8 cellular contexts compared by ENCODE assay signal in genomic region chr4:6709230-6710114, GRCh38. TPM values are rescaled to one million over a fixed set of nuclear protein-coding genes. Genes with fewer than 3 reads are reported as not detected.
DNase-seq lines count a peak whose midpoint lies in the region; ATAC-seq and TF ChIP-seq lines count a peak whose summit lies in the region.

TSS of gene MRFAP1L1 (minus strand) at chr4:6709865. CDS start at chr4:6709629, 236 bp downstream.

- H3K36me3 ChIP-seq in colonic mucosa = no peaks in the 10 kb centered on the region

- H3K27me3 ChIP-seq in colonic mucosa (no peaks in the 10 kb centered on the region), layer of hippocampus (ENCODE audit: control insufficient read depth, insufficient read depth, low read length) (no peaks in the 10 kb centered on the region)

- peak within 1 kb of the TSS; percentile 95 for H3K4me3 Mint-ChIP-seq in activated CD4-positive, alpha-beta T cell treated with anti-CD3 and anti-CD28 coated beads, Interleukin-2, amount 10 ng/mL, durations not matched to agents 24 days and 14 days

- H3K36me3 Mint-ChIP-seq in activated CD4-positive, alpha-beta T cell treated with anti-CD3 and anti-CD28 coated beads, Interleukin-2, amount 10 ng/mL, durations not matched to agents 24 days and 14 days (ENCODE audit: low read depth) = peaks cover 41% of the 10 kb centered on the region

- intact Hi-C loops in activated CD4-positive, alpha-beta T cell treated with anti-CD3 and anti-CD28 coated beads, Interleukin-2, amount 10 ng/mL, durations not matched to agents 24 days and 14 days (cut with micrococcal nuclease) = loop anchor here (1.0 to 10.0 kb wide), 6 partner anchors 13 to 1735 kb away; partner anchors contain the start of genes ACOX3, MAN2B2, MRFAP1 and TRMT44
- intact Hi-C loops in colonic mucosa (cut with DNase I) = loop anchor here (10.0 kb wide), 1 partner anchor 275 kb away; no protein-coding TSS in a partner anchor

- no peaks in the 10 kb centered on the region for H3K9me3 ChIP-seq in colonic mucosa

- H3K9me3 Mint-ChIP-seq in activated CD4-positive, alpha-beta T cell treated with anti-CD3 and anti-CD28 coated beads, Interleukin-2, amount 10 ng/mL, durations not matched to agents 24 days and 14 days = no peaks in the 10 kb centered on the region

- peaks cover 9% of the 10 kb centered on the region for H3K4me1 ChIP-seq in colonic mucosa

- no peak for TF ChIP-seq CTCF in colonic mucosa (IDR thresholded peaks at IDR 0.05)

- peak within 1 kb of the TSS; percentile 73 for H3K4me3 ChIP-seq in colonic mucosa

- peak; percentile 70 for ATAC-seq in HG03460 (IDR thresholded peaks at IDR 0.05; ENCODE audit: unreplicated experiment)

- peak; percentile 95 for DNase-seq in Ammon's horn (ENCODE audit: low spot score)
- DNase-seq in GM19238 (ENCODE audit: insufficient read length, low spot score) = peak; percentile 85
- DNase-seq in NCI-H526 (lab: John Stamatoyannopoulos, UW) = peak; percentile 93 to 99
- peak; percentile 99 for DNase-seq in activated CD4-positive, alpha-beta T cell treated with anti-CD3 and anti-CD28 coated beads, Interleukin-2, amount 10 ng/mL, durations not matched to agents 24 days and 14 days
- DNase-seq in colonic mucosa = peak; percentile 98
- DNase-seq in stimulated activated CD4-positive, alpha-beta T cell treated with anti-CD3 and anti-CD28 coated beads, Interleukin-1b, Interleukin-23, amount 100 ng/mL, for 24 hours (ENCODE audit: low read depth in 4 of 4, low spot score in 1 of 4) = peak; percentile 85 to 96 (median 92)

- H3K9ac ChIP-seq in colonic mucosa (ENCODE audit: low read depth in 2 of 2, low read length in 2 of 2) = peak within 1 kb of the TSS; percentile 87 to 90

- peaks cover 51% of the 10 kb centered on the region for H3K4me1 Mint-ChIP-seq in activated CD4-positive, alpha-beta T cell treated with anti-CD3 and anti-CD28 coated beads, Interleukin-2, amount 10 ng/mL, durations not matched to agents 24 days and 14 days

- H3K27me3 Mint-ChIP-seq in activated CD4-positive, alpha-beta T cell treated with anti-CD3 and anti-CD28 coated beads, Interleukin-2, amount 10 ng/mL, durations not matched to agents 24 days and 14 days = no peaks in the 10 kb centered on the region

- H3K27ac ChIP-seq in colonic mucosa (peak within 1 kb of the TSS; percentile 88), layer of hippocampus (ENCODE audit: low read depth, low read length) (peak within 1 kb of the TSS; percentile 79)

- H3K27ac Mint-ChIP-seq in activated CD4-positive, alpha-beta T cell treated with anti-CD3 and anti-CD28 coated beads, Interleukin-2, amount 10 ng/mL, durations not matched to agents 24 days and 14 days = peak within 1 kb of the TSS; percentile 97

RNA-seq across cellular contexts. Expression of gene MRFAP1L1, which starts in this region (rescaled TPM):
- 51.4 TPM in 2 replicates for total RNA-seq in activated CD4-positive, alpha-beta T cell treated with anti-CD3 and anti-CD28 coated beads, Interleukin-2, amount 10 ng/mL, durations not matched to agents 24 days and 14 days
- total RNA-seq in colonic mucosa = 10 to 100 TPM; 33.6 to 37.4 TPM

Comparison
In these comparisons a context has a peak if more than half of its experiments do, and no peak if none do; other contexts are left out.
1. Peak in every context shown above with its lines: DNase-seq, ATAC-seq, H3K4me3 ChIP-seq and H3K27ac ChIP-seq.